Comparison of ENCODE assay signal across 35 cellular contexts in the genomic region with DNA sequence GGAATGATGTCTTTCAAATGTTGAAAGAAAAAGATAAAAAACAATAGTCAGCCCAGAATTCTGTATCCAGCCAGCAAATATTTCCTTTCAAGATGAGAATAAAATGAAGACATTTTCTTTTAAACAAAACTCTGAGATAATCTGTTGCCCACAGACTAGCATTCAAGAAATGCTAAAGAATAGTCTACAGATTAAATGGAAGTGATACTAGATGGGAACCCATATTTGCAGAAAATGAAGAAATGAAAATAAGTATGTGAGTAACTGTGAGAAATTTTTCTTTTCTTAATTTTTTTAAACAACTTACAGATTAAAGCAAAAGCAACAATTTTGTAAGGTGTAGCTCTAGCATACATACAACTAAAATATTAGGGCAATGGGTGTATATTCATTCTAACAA.
"Had no signal": no experiment of that assay in that cellular context is flagged by ENCODE, and none has a peak within 500 bp of the region (broad histone marks: within the 10 kb centered on the region; RNA-seq: fewer than 3 reads in every experiment).

No MANE protein-coding gene starts in this region.

- H3K9ac ChIP-seq: KMS-11 had no signal

- H3K4me3 ChIP-seq: MG63 had no signal

- DNase-seq: Karpas-422, Kasumi-1, MG63, MM.1S, NCI-H1048, NCI-H1092, NCI-H1092 treated with DMSO at 0.1 percent for 48 hours, NCI-H1105, NCI-H1105 treated with DMSO at 0.1 percent for 48 hours, NCI-H1417, NCI-H1417 treated with DMSO at 0.1 percent for 48 hours, NCI-H1436, NCI-H1436 treated with DMSO at 0.1 percent for 48 hours, NCI-H146, NCI-H1694, NCI-H1694 treated with DMSO at 0.1 percent for 48 hours, NCI-H187, NCI-H187 treated with DMSO at 0.1 percent for 48 hours, NCI-H1930, NCI-H2029, NCI-H2029 treated with DMSO at 0.1 percent for 48 hours, NCI-H2081, NCI-H2081 treated with DMSO at 0.1 percent for 48 hours, NCI-H2107, NCI-H2171, NCI-H2171 treated with DMSO at 0.1 percent for 48 hours, NCI-H2227 treated with DMSO at 0.1 percent for 48 hours, NCI-H226, NCI-H345, NCI-H446, NCI-H446 treated with DMSO at 0.1 percent for 48 hours, NCI-H510A, NCI-H510A treated with DMSO at 0.1 percent for 48 hours, NCI-H524 had no signal

- H3K4me2 ChIP-seq: KMS-11 had no signal

- H3K36me3 ChIP-seq: MG63 had no signal

- H3K27ac ChIP-seq: KMS-11 had no signal
